In genomic region chr10:16436758-16437539, GRCh38 we compare ENCODE assay signal across 8 cellular contexts. TPM values are rescaled to one million over a fixed set of nuclear protein-coding genes. Genes with fewer than 3 reads are reported as not detected.
DNase-seq lines count a peak whose midpoint lies in the region; ATAC-seq and TF ChIP-seq lines count a peak whose summit lies in the region.

A gene with protein sequence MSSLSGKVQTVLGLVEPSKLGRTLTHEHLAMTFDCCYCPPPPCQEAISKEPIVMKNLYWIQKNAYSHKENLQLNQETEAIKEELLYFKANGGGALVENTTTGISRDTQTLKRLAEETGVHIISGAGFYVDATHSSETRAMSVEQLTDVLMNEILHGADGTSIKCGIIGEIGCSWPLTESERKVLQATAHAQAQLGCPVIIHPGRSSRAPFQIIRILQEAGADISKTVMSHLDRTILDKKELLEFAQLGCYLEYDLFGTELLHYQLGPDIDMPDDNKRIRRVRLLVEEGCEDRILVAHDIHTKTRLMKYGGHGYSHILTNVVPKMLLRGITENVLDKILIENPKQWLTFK (plus strand): TSS chr10:16437010. CDS start chr10:16484385, 47,375 bp downstream.

- H3K4me1 Mint-ChIP-seq in activated T-cell treated with anti-CD3 and anti-CD28 coated beads, Interleukin-2, amount 50 U/mL, for 72 hours (ENCODE audit: low read depth), result peaks cover 51% of the 10 kb centered on the region
- H3K4me1 Mint-ChIP-seq in naive B cell, result peaks cover 19 to 48% (median 40%) of the 10 kb centered on the region in 3 donors
- H3K4me1 Mint-ChIP-seq in stimulated activated effector memory CD8-positive, alpha-beta T cell treated with anti-CD3 and anti-CD28 coated beads, Interleukin-12 subunit alpha, Interleukin-12 subunit beta, amount 100 ng/mL, for 72 hours, result peaks cover 43% of the 10 kb centered on the region

- intact Hi-C loops in PC-9 (cut with micrococcal nuclease; ENCODE audit: unreplicated experiment) (no loop called here), esophagus squamous epithelium (cut with DNase I) (no loop called here)

- H3K36me3 ChIP-seq in PC-9 (ENCODE audit: low read depth) (no peaks in the 10 kb centered on the region), esophagus squamous epithelium (no peaks in the 10 kb centered on the region)

- DNase-seq in DMS53 (lab: John Stamatoyannopoulos, UW), result peak; percentile 99
- peak; percentile 96 for DNase-seq in Jurkat, Clone E6-1 (ENCODE audit: low read depth, low spot score)
- DNase-seq in PC-9, result peak; percentile 80 to 99
- DNase-seq in activated T-cell treated with anti-CD3 and anti-CD28 coated beads, Interleukin-2, amount 50 U/mL, for 72 hours, result peak; percentile 99
- DNase-seq in esophagus squamous epithelium (lab: John Stamatoyannopoulos, UW), result peak; percentile 84
- peak; percentile 94 for DNase-seq in naive B cell
- peak; percentile 97 to 100 for DNase-seq in stimulated activated effector memory CD8-positive, alpha-beta T cell treated with anti-CD3 and anti-CD28 coated beads, Interleukin-12 subunit alpha, Interleukin-12 subunit beta, amount 100 ng/mL, for 72 hours (ENCODE audit: low spot score in 2 of 2)

- CTCF ChIA-PET in PC-9 (lab: Charles Lee), result interaction anchor here (0.6 kb wide), 1 partner anchor 1035 kb away, joined by 11 read pairs; no protein-coding TSS in a partner anchor

- 3 to 5% methylated on average over 18 to 35 of the region's 49 CpGs for WGBS in esophagus squamous epithelium, 2 donors

- ATAC-seq in GM21717 (IDR thresholded peaks at IDR 0.05; ENCODE audit: unreplicated experiment), result peak; percentile 99
- peak; percentile 98 to 99 for ATAC-seq in activated T-cell treated with anti-CD3 and anti-CD28 coated beads, Interleukin-2, amount 50 U/mL, for 72 hours (replicated peaks in 1 of 2)
- ATAC-seq in naive B cell (ENCODE audit: low read depth in 2 of 2), result peak; percentile 98 to 99
- peak; percentile 99 for ATAC-seq in stimulated activated effector memory CD8-positive, alpha-beta T cell treated with anti-CD3 and anti-CD28 coated beads, Interleukin-12 subunit alpha, Interleukin-12 subunit beta, amount 100 ng/mL, for 72 hours

- peak within 1 kb of the TSS; percentile 99 for H3K27ac ChIP-seq in PC-9
- peak within 1 kb of the TSS; percentile 76 to 92 (median 86) for H3K27ac ChIP-seq in esophagus squamous epithelium

- H3K4me1 ChIP-seq in PC-9 (replicated peaks; ENCODE audit: insufficient read depth), result peaks cover 43% of the 10 kb centered on the region
- H3K4me1 ChIP-seq in esophagus squamous epithelium, result peaks cover 16 to 56% (median 28%) of the 10 kb centered on the region in 3 donors

- H3F3A ChIP-seq in PC-9 (ENCODE audit: insufficient read depth, low read depth), result peaks cover 33% of the 10 kb centered on the region

- TF ChIP-seq CTCF in PC-9 (conservative IDR thresholded peaks at IDR 0.05), result no peak
- TF ChIP-seq CTCF in esophagus squamous epithelium (IDR thresholded peaks at IDR 0.05), result no peak

- H4K20me1 ChIP-seq in PC-9 (ENCODE audit: insufficient read depth), result no peaks in the 10 kb centered on the region

- peak within 1 kb of the TSS; percentile 87 for H3K4me2 ChIP-seq in PC-9

- H3K27ac Mint-ChIP-seq in activated T-cell treated with anti-CD3 and anti-CD28 coated beads, Interleukin-2, amount 50 U/mL, for 72 hours, result peak within 1 kb of the TSS; percentile 92
- peak within 1 kb of the TSS; percentile 67 to 97 (median 94) for H3K27ac Mint-ChIP-seq in naive B cell
- peak within 1 kb of the TSS; percentile 91 for H3K27ac Mint-ChIP-seq in stimulated activated effector memory CD8-positive, alpha-beta T cell treated with anti-CD3 and anti-CD28 coated beads, Interleukin-12 subunit alpha, Interleukin-12 subunit beta, amount 100 ng/mL, for 72 hours

- H3K27me3 ChIP-seq in PC-9 (ENCODE audit: insufficient read depth, low read depth) (no peaks in the 10 kb centered on the region), esophagus squamous epithelium (no peaks in the 10 kb centered on the region)

- no peaks in the 10 kb centered on the region for H3K9me2 ChIP-seq in PC-9 (ENCODE audit: insufficient read depth)

- peak within 1 kb of the TSS; percentile 95 to 96 for H3K4me3 Mint-ChIP-seq in activated T-cell treated with anti-CD3 and anti-CD28 coated beads, Interleukin-2, amount 50 U/mL, for 72 hours
- peak within 1 kb of the TSS; percentile 91 to 97 (median 96) for H3K4me3 Mint-ChIP-seq in naive B cell
- peak within 1 kb of the TSS; percentile 86 for H3K4me3 Mint-ChIP-seq in stimulated activated effector memory CD8-positive, alpha-beta T cell treated with anti-CD3 and anti-CD28 coated beads, Interleukin-12 subunit alpha, Interleukin-12 subunit beta, amount 100 ng/mL, for 72 hours

- peaks cover 2 to 5% of the 10 kb centered on the region in 2 donors for H3K36me3 Mint-ChIP-seq in activated T-cell treated with anti-CD3 and anti-CD28 coated beads, Interleukin-2, amount 50 U/mL, for 72 hours (ENCODE audit: insufficient read depth in 2 of 2)
- no peaks in the 10 kb centered on the region for H3K36me3 Mint-ChIP-seq in naive B cell
- H3K36me3 Mint-ChIP-seq in stimulated activated effector memory CD8-positive, alpha-beta T cell treated with anti-CD3 and anti-CD28 coated beads, Interleukin-12 subunit alpha, Interleukin-12 subunit beta, amount 100 ng/mL, for 72 hours, result peaks cover 39% of the 10 kb centered on the region

- peaks cover 25% of the 10 kb centered on the region for H3K79me2 ChIP-seq in PC-9 (ENCODE audit: low read depth)

- H3K9me3 ChIP-seq in PC-9 (ENCODE audit: insufficient read depth, low read depth), result no peaks in the 10 kb centered on the region
- no peaks in the 10 kb centered on the region for H3K9me3 ChIP-seq in esophagus squamous epithelium

- H2AFZ ChIP-seq in PC-9, result peak within 1 kb of the TSS; percentile 87

- BruUV-seq in PC-9 (replicated peaks; lab: Mats Ljungman, UMichigan), result no TSS peak

- TF ChIP-seq POLR2A in esophagus squamous epithelium (IDR thresholded peaks at IDR 0.05), result peak in 3 of 4 donors; percentile 62 to 83 (median 70)

- POLR2A ChIA-PET in PC-9 (lab: Charles Lee; ENCODE audit: unreplicated experiment), result no interaction called here

- no peaks in the 10 kb centered on the region for H3K27me3 Mint-ChIP-seq in activated T-cell treated with anti-CD3 and anti-CD28 coated beads, Interleukin-2, amount 50 U/mL, for 72 hours (ENCODE audit: low read depth)
- peaks cover 0 to 18% (median 7%) of the 10 kb centered on the region in 3 donors for H3K27me3 Mint-ChIP-seq in naive B cell

- H3K9me3 Mint-ChIP-seq in activated T-cell treated with anti-CD3 and anti-CD28 coated beads, Interleukin-2, amount 50 U/mL, for 72 hours, result no peaks in the 10 kb centered on the region
- H3K9me3 Mint-ChIP-seq in naive B cell, result peaks cover 0 to 2% (median 0%) of the 10 kb centered on the region in 7 donors
- no peaks in the 10 kb centered on the region for H3K9me3 Mint-ChIP-seq in stimulated activated effector memory CD8-positive, alpha-beta T cell treated with anti-CD3 and anti-CD28 coated beads, Interleukin-12 subunit alpha, Interleukin-12 subunit beta, amount 100 ng/mL, for 72 hours

- H3K4me3 ChIP-seq in Jurkat, Clone E6-1 (ENCODE audit: low read length), result peak within 1 kb of the TSS; percentile 82
- H3K4me3 ChIP-seq in PC-9 (peak within 1 kb of the TSS; percentile 78), esophagus squamous epithelium (peak within 1 kb of the TSS; percentile 46 to 88 (median 61))

RNA-seq across cellular contexts. Expression of the gene that starts here (rescaled TPM):
- 19.0 TPM for polyA plus RNA-seq in Jurkat, Clone E6-1 (2012; ENCODE audit: insufficient read depth, insufficient read length)
- total RNA-seq in PC-9 (2021) (20.6 and 36.1 TPM in 2 replicates), esophagus squamous epithelium (10 to 100 TPM in 1 of 4 donors, 1 to 10 TPM in 3; 4.4 to 10.3 (median 8.2) TPM)
- total RNA-seq in activated T-cell treated with anti-CD3 and anti-CD28 coated beads, Interleukin-2, amount 50 U/mL, for 72 hours, result 10 to 100 TPM; 25.7 to 40.7 TPM
- 10 to 100 TPM in 5 of 6 donors, 1 to 10 TPM in 1; 8.6 to 16.5 (median 12.0) TPM for polyA plus RNA-seq in naive B cell (ENCODE audit: low read depth in 6 of 6)

Comparison
In these comparisons a context has a peak if more than half of its experiments do, and no peak if none do; other contexts are left out.
1. Peak in every context shown above with its lines: DNase-seq, ATAC-seq, H3K4me3 ChIP-seq and H3K27ac ChIP-seq.